Comparison of ENCODE assay signal across 15 cellular contexts in genomic region chr12:3684449-3685051, GRCh38.
DNase-seq lines count a peak whose midpoint lies in the region; ATAC-seq, FAIRE-seq and TF ChIP-seq lines count a peak whose summit lies in the region.
"Had no signal": no experiment of that assay in that cellular context is flagged by ENCODE, and none has a peak within 500 bp of the region (broad histone marks: within the 10 kb centered on the region; RNA-seq: fewer than 3 reads in every experiment).

No MANE protein-coding gene starts in this region.

- H2AFZ ChIP-seq in K562 (ENCODE audit: low read depth, low read length): no peak overlapping the region
- H2AFZ ChIP-seq in mesenchymal stem cell (ENCODE audit: low read depth, low read length): no peak overlapping the region

- no peak overlapping the region for H4K8ac ChIP-seq in mesenchymal stem cell (ENCODE audit: low read length)

- H3K4ac ChIP-seq in mesenchymal stem cell (ENCODE audit: low read depth in 1 of 2, low read length in 2 of 2): no peak overlapping the region

- peaks cover 36% of the 10 kb centered on the region for H3K36me3 Mint-ChIP-seq in stimulated activated effector memory CD8-positive, alpha-beta T cell treated with anti-CD3 and anti-CD28 coated beads, Interleukin-12 subunit alpha, Interleukin-12 subunit beta, amount 100 ng/mL, for 72 hours

- no peaks in the 10 kb centered on the region for H3K79me1 ChIP-seq in mesenchymal stem cell (replicated peaks; ENCODE audit: low read length, poor library complexity, severe bottlenecking)

- H3K27me3 ChIP-seq in K562 (ENCODE audit: control insufficient read depth in 2 of 2, insufficient read depth in 2 of 2, low read length in 2 of 2) (no peaks in the 10 kb centered on the region), mesenchymal stem cell (ENCODE audit: control insufficient read depth in 1 of 2, insufficient read depth in 1 of 2, low read length in 2 of 2) (no peaks in the 10 kb centered on the region)
- H3K27me3 ChIP-seq: tibial nerve had no signal

- no peaks in the 10 kb centered on the region for H3K9me3 ChIP-seq in K562 (replicated peaks; ENCODE audit: control insufficient read depth, insufficient read depth, low read depth, low read length)
- H3K9me3 ChIP-seq in mesenchymal stem cell (ENCODE audit: control insufficient read depth, low read length): peaks cover 10% of the 10 kb centered on the region

- 30% methylated on average over 11 of the region's 12 CpGs for WGBS in K562 (ENCODE audit: insufficient coverage, low coverage, missing lambda C conversion rate)
- WGBS in mesenchymal stem cell: 65% methylated on average over 10 of the region's 12 CpGs

- intact Hi-C loops in K562 (cut with micrococcal nuclease): no loop called here

- TF ChIP-seq RAD21 in K562 (CRISPR knock-in tag; conservative IDR thresholded peaks at IDR 0.05 in 1 of 2, IDR thresholded peaks at IDR 0.05 in 1 of 2): no peak

- H3K4me3 Mint-ChIP-seq in stimulated activated effector memory CD8-positive, alpha-beta T cell treated with anti-CD3 and anti-CD28 coated beads, Interleukin-12 subunit alpha, Interleukin-12 subunit beta, amount 100 ng/mL, for 72 hours: no peak overlapping the region
- H3K4me3 Mint-ChIP-seq: naive thymus-derived CD4-positive, alpha-beta T cell; T-helper 1 cell treated with Interleukin-12 subunit alpha and Interleukin-12 subunit beta and Interleukin-4 antibody, amounts not matched to agents 30 μg/mL and 1 μg/mL, for 36 hours had no signal

- no peak overlapping the region for H2BK12ac ChIP-seq in mesenchymal stem cell (ENCODE audit: low read length in 2 of 2)

- H3K4me1 Mint-ChIP-seq in stimulated activated effector memory CD8-positive, alpha-beta T cell treated with anti-CD3 and anti-CD28 coated beads, Interleukin-12 subunit alpha, Interleukin-12 subunit beta, amount 100 ng/mL, for 72 hours: peaks cover 40% of the 10 kb centered on the region

- no peak overlapping the region; a peak in 1 of 4 replicates for H3K9ac ChIP-seq in K562 (ENCODE audit: insufficient read depth in 1 of 2, low read depth in 2 of 2, low read length in 2 of 2)
- H3K9ac ChIP-seq in mesenchymal stem cell (ENCODE audit: low read length): no peak overlapping the region

- no peak overlapping the region for H2AK5ac ChIP-seq in mesenchymal stem cell (ENCODE audit: low read length, severe bottlenecking)

- H4K20me1 ChIP-seq in K562 (replicated peaks; ENCODE audit: control insufficient read depth, insufficient read depth, low read length): 0 out of 2 replicates have a peak, but pooled peaks cover 6% of the 10 kb centered on the region

- H3K18ac ChIP-seq in mesenchymal stem cell (ENCODE audit: low read depth in 1 of 2, low read length in 2 of 2): no peak overlapping the region

- no peak overlapping the region for H3K14ac ChIP-seq in mesenchymal stem cell (ENCODE audit: low read length in 2 of 2)

- no peak for TF ChIP-seq CTCF in K562 (IDR thresholded peaks at IDR 0.05 in 2 of 3, conservative IDR thresholded peaks at IDR 0.05 in 1 of 3; ENCODE audit: insufficient read depth in 2 of 3, low read depth in 1 of 3, low read length in 3 of 3)

- no peaks in the 10 kb centered on the region for H3K79me2 ChIP-seq in K562 (ENCODE audit: control insufficient read depth, insufficient read depth, low read length)

- no peak overlapping the region for H4K91ac ChIP-seq in mesenchymal stem cell (ENCODE audit: low read length)

- ATAC-seq in K562 (peak; percentile 68), GM18505 (IDR thresholded peaks at IDR 0.05; ENCODE audit: unreplicated experiment) (no peak)
- no peak for ATAC-seq in stimulated activated effector memory CD8-positive, alpha-beta T cell treated with anti-CD3 and anti-CD28 coated beads, Interleukin-12 subunit alpha, Interleukin-12 subunit beta, amount 100 ng/mL, for 72 hours
- ATAC-seq: naive thymus-derived CD4-positive, alpha-beta T cell had no signal

- no TSS peak for BruUV-seq in K562 (replicated peaks; lab: Mats Ljungman, UMichigan)

- in situ Hi-C loops in K562 (cut with MboI): no loop called here

- H3K4me2 ChIP-seq in K562 (ENCODE audit: insufficient read depth, low read length) (peak overlapping the region; percentile 19; the same call in 1 of the 2 replicates), mesenchymal stem cell (ENCODE audit: low read length, poor library complexity, severe bottlenecking) (no peak overlapping the region)

- peaks cover 2% of the 10 kb centered on the region for H3K9me1 ChIP-seq in K562 (ENCODE audit: control insufficient read depth, insufficient read depth, low read length)

- H3K9me3 Mint-ChIP-seq in stimulated activated effector memory CD8-positive, alpha-beta T cell treated with anti-CD3 and anti-CD28 coated beads, Interleukin-12 subunit alpha, Interleukin-12 subunit beta, amount 100 ng/mL, for 72 hours: no peaks in the 10 kb centered on the region
- H3K9me3 Mint-ChIP-seq: naive thymus-derived CD4-positive, alpha-beta T cell had no signal

- H3K4me1 ChIP-seq in K562 (replicated peaks in 1 of 2; ENCODE audit: control insufficient read depth in 2 of 2, insufficient read depth in 2 of 2, low read length in 2 of 2) (peaks cover 8 to 20% of the 10 kb centered on the region in 2 experiments; a peak in 3 of 5 replicates), mesenchymal stem cell (ENCODE audit: control insufficient read depth, insufficient read depth, low read depth, low read length) (no peaks in the 10 kb centered on the region)

- H2BK15ac ChIP-seq in mesenchymal stem cell (ENCODE audit: low read depth, poor library complexity, severe bottlenecking): no peak overlapping the region

- POLR2A ChIA-PET in K562 (lab: Yijun Ruan, JAX): no interaction called here

- TF ChIP-seq EP300 in K562 (IDR thresholded peaks at IDR 0.05; ENCODE audit: low read length): no peak

- no peak overlapping the region for H2BK120ac ChIP-seq in mesenchymal stem cell (ENCODE audit: low read depth, low read length)

- peak overlapping the region; percentile 57; the same call in 2 of the 3 replicates for H3K27ac ChIP-seq in K562 (ENCODE audit: extremely low read depth, low read depth, low read length)
- no peak overlapping the region for H3K27ac ChIP-seq in mesenchymal stem cell (ENCODE audit: low read length, poor library complexity, severe bottlenecking)
- H3K27ac ChIP-seq: C4-2B, RWPE1, tibial nerve had no signal

- CTCF ChIA-PET in K562 (lab: Yijun Ruan, JAX; ENCODE audit: low intra/inter-chr PET ratio): no interaction called here

- H3K36me3 ChIP-seq in K562 (ENCODE audit: control insufficient read depth, insufficient read depth, low read length): peaks cover 18% of the 10 kb centered on the region; the same call in 1 of the 3 replicates
- peaks cover 3 to 8% of the 10 kb centered on the region in 2 experiments for H3K36me3 ChIP-seq in mesenchymal stem cell (ENCODE audit: control insufficient read depth in 1 of 2, insufficient read depth in 2 of 2, low read depth in 1 of 2, low read length in 2 of 2)
- H3K36me3 ChIP-seq: tibial nerve had no signal

- H2BK5ac ChIP-seq in mesenchymal stem cell (ENCODE audit: low read depth, low read length, poor library complexity, severe bottlenecking): no peak overlapping the region

- H3K4me3 ChIP-seq in K562 (no peak overlapping the region), mesenchymal stem cell (ENCODE audit: insufficient read depth in 1 of 2, low read depth in 1 of 2, low read length in 2 of 2) (no peak overlapping the region)
- H3K4me3 ChIP-seq: tibial nerve had no signal

- FAIRE-seq in K562 (lab: Jason Lieb, UNC): no peak
- FAIRE-seq: A204.1 had no signal

- peak overlapping the region; percentile 84 for H3K27ac Mint-ChIP-seq in stimulated activated effector memory CD8-positive, alpha-beta T cell treated with anti-CD3 and anti-CD28 coated beads, Interleukin-12 subunit alpha, Interleukin-12 subunit beta, amount 100 ng/mL, for 72 hours
- H3K27ac Mint-ChIP-seq: T-helper 1 cell treated with Interleukin-12 subunit alpha and Interleukin-12 subunit beta and Interleukin-4 antibody, amounts not matched to agents 30 μg/mL and 1 μg/mL, for 36 hours had no signal

- H3K23ac ChIP-seq in mesenchymal stem cell (ENCODE audit: low read length in 2 of 2): no peak overlapping the region

- peak; percentile 51 for DNase-seq in NCI-H510A treated with DMSO at 0.1 percent for 48 hours (lab: John Stamatoyannopoulos, UW)
- no peak for DNase-seq in NCI-H510A (lab: John Stamatoyannopoulos, UW)
- DNase-seq in K562 (ENCODE audit: extremely low read depth in 1 of 4, low spot score in 3 of 4): peak in 2 of 4 experiments; percentile 9 to 47
- DNase-seq in mesenchymal stem cell: peak; percentile 24
- no peak for DNase-seq in stimulated activated effector memory CD8-positive, alpha-beta T cell treated with anti-CD3 and anti-CD28 coated beads, Interleukin-12 subunit alpha, Interleukin-12 subunit beta, amount 100 ng/mL, for 72 hours (ENCODE audit: low spot score in 2 of 2)
- DNase-seq in stimulated activated naive CD4-positive, alpha-beta T cell treated with Interleukin-2 at 50 U/mL for 16 hours (lab: John Stamatoyannopoulos, UW): no peak
- no peak for DNase-seq in SIG-M5 (lab: John Stamatoyannopoulos, UW)
- DNase-seq: naive thymus-derived CD4-positive, alpha-beta T cell; NCI-H187 treated with DMSO at 0.1 percent for 48 hours had no signal

- TF ChIP-seq POLR2A in K562 (conservative IDR thresholded peaks at IDR 0.05): no peak
- no peak for TF ChIP-seq POLR2A in GM18505 (IDR thresholded peaks at IDR 0.05; ENCODE audit: borderline replicate concordance, extremely low read depth, insufficient read depth, insufficient read length)

TF ChIP-seq in K562, 482 proteins besides CTCF, POLR2A, EP300 and RAD21 (continues in another document):
- TF ChIP-seq ZNF79 (CRISPR knock-in tag; IDR thresholded peaks at IDR 0.05; ENCODE audit: low read depth) (peak; percentile 75; the same call in 1 of the 2 replicates), ZNF311 (CRISPR knock-in tag; IDR thresholded peaks at IDR 0.05) (peak; percentile 94), MAFK (IDR thresholded peaks at IDR 0.05; ENCODE audit: low read length) (peak; percentile 58; the same call in 1 of the 2 replicates)

Comparison
In these comparisons a context has a peak if more than half of its experiments do, and no peak if none do; other contexts are left out.
1. DNase-seq: peak in NCI-H510A treated with DMSO at 0.1 percent for 48 hours (single experiment) and mesenchymal stem cell (single experiment); none in NCI-H510A (single experiment), stimulated activated effector memory CD8-positive, alpha-beta T cell treated with anti-CD3 and anti-CD28 coated beads, Interleukin-12 subunit alpha, Interleukin-12 subunit beta, amount 100 ng/mL, for 72 hours (0 of 2), stimulated activated naive CD4-positive, alpha-beta T cell treated with Interleukin-2 at 50 U/mL for 16 hours (single experiment) and SIG-M5 (single experiment).